ENCODE assay signal across 8 cellular contexts in genomic region chrX:150482537-150483217, GRCh38.
A peak's percentile ranks its signal among the peaks of the same experiment; 100 is the strongest.
DNase-seq lines count a peak whose midpoint lies in the region; ATAC-seq, FAIRE-seq and TF ChIP-seq lines count a peak whose summit lies in the region.

No MANE protein-coding gene starts in this region.

- no peaks in the 10 kb centered on the region for H3K9me3 Mint-ChIP-seq in activated CD8-positive, alpha-beta memory T cell treated with anti-CD3 and anti-CD28 coated beads, Interleukin-2, amount 10 ng/mL, durations not matched to agents 7 days and 5 days (ENCODE audit: low read depth)

- peak; percentile 80 for DNase-seq in activated CD8-positive, alpha-beta memory T cell treated with anti-CD3 and anti-CD28 coated beads, Interleukin-2, amount 10 ng/mL, durations not matched to agents 7 days and 5 days
- no peak for DNase-seq in activated CD8-positive, alpha-beta memory T cell treated with anti-CD3 and anti-CD28 coated beads for 24 hours
- peak; percentile 27 for DNase-seq in activated CD8-positive, alpha-beta memory T cell treated with anti-CD3 and anti-CD28 coated beads, Interleukin-2, amount 50 U/mL, for 24 hours (ENCODE audit: extremely low read depth)
- DNase-seq in keratinocyte (ENCODE audit: low read depth, low spot score), result no peak
- DNase-seq in G401 (ENCODE audit: low spot score), result no peak
- no peak for DNase-seq in colonic mucosa
- DNase-seq in occipital lobe (lab: John Stamatoyannopoulos, UW), result no peak

- peak; percentile 85 for ATAC-seq in activated CD8-positive, alpha-beta memory T cell treated with anti-CD3 and anti-CD28 coated beads, Interleukin-2, amount 10 ng/mL, durations not matched to agents 7 days and 5 days
- peak; percentile 70 for ATAC-seq in HG03558 (IDR thresholded peaks at IDR 0.05; ENCODE audit: extremely low read depth, unreplicated experiment)

- H3K79me2 ChIP-seq in keratinocyte (ENCODE audit: control insufficient read depth, insufficient read depth, low read length), result no peaks in the 10 kb centered on the region

- no peaks in the 10 kb centered on the region for H3K36me3 ChIP-seq in keratinocyte (ENCODE audit: control insufficient read depth in 2 of 2, extremely low read depth in 1 of 2, insufficient read depth in 2 of 2, low read length in 2 of 2)
- no peaks in the 10 kb centered on the region for H3K36me3 ChIP-seq in colonic mucosa

- H3K27ac Mint-ChIP-seq in activated CD8-positive, alpha-beta memory T cell treated with anti-CD3 and anti-CD28 coated beads, Interleukin-2, amount 10 ng/mL, durations not matched to agents 7 days and 5 days, result peak overlapping the region; percentile 99

- H3K27me3 ChIP-seq in keratinocyte (ENCODE audit: control insufficient read depth, extremely low read depth, insufficient read depth, low read length) (no peaks in the 10 kb centered on the region), colonic mucosa (no peaks in the 10 kb centered on the region)

- H3K4me1 ChIP-seq in keratinocyte (ENCODE audit: control insufficient read depth, extremely low read depth, insufficient read depth, low read length), result peaks cover 4% of the 10 kb centered on the region
- no peaks in the 10 kb centered on the region for H3K4me1 ChIP-seq in colonic mucosa

- TF ChIP-seq CTCF in keratinocyte (optimal IDR thresholded peaks at IDR 0.05 in 1 of 3, IDR thresholded peaks at IDR 0.05 in 1 of 3, conservative IDR thresholded peaks at IDR 0.05 in 1 of 3; ENCODE audit: extremely low read depth in 1 of 3, insufficient read depth in 2 of 3, low read length in 3 of 3), result no peak
- TF ChIP-seq CTCF in colonic mucosa (IDR thresholded peaks at IDR 0.05), result no peak

- peak overlapping the region; percentile 46 for H3K4me3 Mint-ChIP-seq in activated CD8-positive, alpha-beta memory T cell treated with anti-CD3 and anti-CD28 coated beads, Interleukin-2, amount 10 ng/mL, durations not matched to agents 7 days and 5 days

- H3K9me3 ChIP-seq in keratinocyte (ENCODE audit: control insufficient read depth, low read depth, low read length) (no peaks in the 10 kb centered on the region), colonic mucosa (no peaks in the 10 kb centered on the region)

- H3K9me1 ChIP-seq in keratinocyte (ENCODE audit: control insufficient read depth, extremely low read depth, insufficient read depth, low read length), result no peaks in the 10 kb centered on the region

- no peak overlapping the region for H3K4me2 ChIP-seq in keratinocyte (ENCODE audit: control insufficient read depth, extremely low read depth, insufficient read depth, low read depth, low read length)

- H3K4me1 Mint-ChIP-seq in activated CD8-positive, alpha-beta memory T cell treated with anti-CD3 and anti-CD28 coated beads, Interleukin-2, amount 10 ng/mL, durations not matched to agents 7 days and 5 days, result peaks cover 72% of the 10 kb centered on the region

- H3K9ac ChIP-seq in keratinocyte (ENCODE audit: control insufficient read depth, extremely low read depth, insufficient read depth, low read length), result no peak overlapping the region
- no peak overlapping the region for H3K9ac ChIP-seq in colonic mucosa (ENCODE audit: low read depth in 2 of 2, low read length in 2 of 2)

- in situ Hi-C loops in G401 (cut with HindIII; ENCODE audit: low sequenced_read_pairs), result no loop called here

- intact Hi-C loops in colonic mucosa (cut with DNase I), result loop anchor here (5.0 kb wide), 1 partner anchor 515 kb away; no protein-coding TSS in a partner anchor

- peak; percentile 81 for FAIRE-seq in keratinocyte (lab: Jason Lieb, UNC)

- dilution Hi-C loops in keratinocyte (cut with MboI; ENCODE audit: extremely low pct_ligation_motif_present, low sequenced_read_pairs), result no loop called here

- no peak overlapping the region for H2AFZ ChIP-seq in keratinocyte (ENCODE audit: control insufficient read depth, low read length)

- H3K27ac ChIP-seq in keratinocyte (ENCODE audit: control insufficient read depth, insufficient read depth, low read length) (no peak overlapping the region), colonic mucosa (no peak overlapping the region)

- H3K4me3 ChIP-seq in keratinocyte (ENCODE audit: control insufficient read depth in 2 of 3, extremely low read depth in 1 of 3, insufficient read depth in 2 of 3, low read depth in 1 of 3, low read length in 3 of 3) (no peak overlapping the region), colonic mucosa (no peak overlapping the region)

- peaks cover 6% of the 10 kb centered on the region for H3K36me3 Mint-ChIP-seq in activated CD8-positive, alpha-beta memory T cell treated with anti-CD3 and anti-CD28 coated beads, Interleukin-2, amount 10 ng/mL, durations not matched to agents 7 days and 5 days

- CTCF ChIA-PET in activated CD8-positive, alpha-beta memory T cell treated with anti-CD3 and anti-CD28 coated beads, Interleukin-2, amount 10 ng/mL, durations not matched to agents 7 days and 5 days (lab: Charles Lee), result interaction anchor here (1.4 to 4.1 kb wide), 4 partner anchors 24 to 118 kb away, joined by 3 to 17 read pairs (median 6); partner anchors contain the start of gene MAMLD1

- H4K20me1 ChIP-seq in keratinocyte (ENCODE audit: control insufficient read depth, extremely low read depth, insufficient read depth, low read length), result no peaks in the 10 kb centered on the region

- H3K27me3 Mint-ChIP-seq in activated CD8-positive, alpha-beta memory T cell treated with anti-CD3 and anti-CD28 coated beads, Interleukin-2, amount 10 ng/mL, durations not matched to agents 7 days and 5 days, result no peaks in the 10 kb centered on the region

Comparison
In these comparisons a context has a peak if more than half of its experiments do, and no peak if none do; other contexts are left out.
1. DNase-seq: peak in activated CD8-positive, alpha-beta memory T cell treated with anti-CD3 and anti-CD28 coated beads, Interleukin-2, amount 10 ng/mL, durations not matched to agents 7 days and 5 days (single experiment) and activated CD8-positive, alpha-beta memory T cell treated with anti-CD3 and anti-CD28 coated beads, Interleukin-2, amount 50 U/mL, for 24 hours (single experiment); none in activated CD8-positive, alpha-beta memory T cell treated with anti-CD3 and anti-CD28 coated beads for 24 hours (single experiment), keratinocyte (single experiment), G401 (single experiment), colonic mucosa (single experiment) and occipital lobe (single experiment).